16 cellular contexts compared by ENCODE assay signal in genomic region chr5:73663860-73664240, GRCh38.
DNase-seq lines count a peak whose midpoint lies in the region; ATAC-seq and TF ChIP-seq lines count a peak whose summit lies in the region.
"Had no signal": no experiment of that assay in that cellular context is flagged by ENCODE, and none has a peak within 500 bp of the region (broad histone marks: within the 10 kb centered on the region; RNA-seq: fewer than 3 reads in every experiment).

No MANE protein-coding gene starts in this region.

- intact Hi-C loops in tibial artery (cut with DNase I; ENCODE audit: low total_unique reads): no loop called here

- H3K36me3 ChIP-seq in tibial artery: no peaks in the 10 kb centered on the region

- H3K9me3 ChIP-seq in tibial artery: no peaks in the 10 kb centered on the region

- TF ChIP-seq CTCF in GM12865 (IDR thresholded peaks at IDR 0.05; ENCODE audit: insufficient read depth, low read depth, low read length, missing control alignments) (no peak), tibial artery (IDR thresholded peaks at IDR 0.05) (no peak)

- DNase-seq in GM12865 (ENCODE audit: low read depth) (peak; percentile 90), kidney tubule cell (ENCODE audit: low spot score) (peak; percentile 73), NCI-H2227 treated with DMSO at 0.1 percent for 48 hours (lab: John Stamatoyannopoulos, UW) (no peak), tibial artery (no peak)
- DNase-seq in activated T-cell treated with anti-CD3 and anti-CD28 coated beads, Interleukin-2, amount 50 U/mL, for 48 hours: no peak
- DNase-seq: amniotic stem cell, cortex of kidney, DMS153, KBM-7, NCI-H187, NCI-H82, SHP77 treated with DMSO at 0.1 percent for 48 hours had no signal

- ATAC-seq in GM21526 (IDR thresholded peaks at IDR 0.05; ENCODE audit: low FRiP score, unreplicated experiment): peak; percentile 39
- ATAC-seq in HG03108 (IDR thresholded peaks at IDR 0.05; ENCODE audit: unreplicated experiment): peak; percentile 54
- no peak for ATAC-seq in HG02840 (IDR thresholded peaks at IDR 0.05; ENCODE audit: low FRiP score, unreplicated experiment)
- ATAC-seq: stimulated activated memory B cell treated with anti-CD40 and anti-IgM and Interleukin-4, amounts not matched to agents 10 μg/mL and 1 μg/mL and 100 μg/mL, for 72 hours had no signal

- H3K4me3 ChIP-seq in GM12865 (ENCODE audit: low read depth, low read length) (no peak overlapping the region), tibial artery (no peak overlapping the region)

- H3K27ac ChIP-seq in tibial artery: no peak overlapping the region

- no peaks in the 10 kb centered on the region for H3K27me3 ChIP-seq in tibial artery

- H3K4me1 ChIP-seq in tibial artery: no peaks in the 10 kb centered on the region

Comparison
In these comparisons a context has a peak if more than half of its experiments do, and no peak if none do; other contexts are left out.
1. DNase-seq: peak in GM12865 (single experiment) and kidney tubule cell (single experiment); none in NCI-H2227 treated with DMSO at 0.1 percent for 48 hours (single experiment), tibial artery (0 of 2) and activated T-cell treated with anti-CD3 and anti-CD28 coated beads, Interleukin-2, amount 50 U/mL, for 48 hours (0 of 2).